In genomic region chr14:65261946-65262345, GRCh38 we compare ENCODE assay signal across 15 cellular contexts.
DNase-seq lines count a peak whose midpoint lies in the region; ATAC-seq lines count a peak whose summit lies in the region.
"Had no signal": no experiment of that assay in that cellular context is flagged by ENCODE, and none has a peak within 500 bp of the region (broad histone marks: within the 10 kb centered on the region; RNA-seq: fewer than 3 reads in every experiment).

No MANE protein-coding gene starts in this region.

- peak overlapping the region; percentile 60 for H3K27ac Mint-ChIP-seq in stimulated activated memory B cell treated with anti-CD40 and anti-IgM and Interleukin-4, amounts not matched to agents 10 μg/mL and 1 μg/mL and 100 μg/mL, for 72 hours
- no peak overlapping the region for H3K27ac Mint-ChIP-seq in CD8-positive, alpha-beta memory T cell
- no peak overlapping the region for H3K27ac Mint-ChIP-seq in activated T-helper 2 cell treated with anti-CD3 and anti-CD28 coated beads, Interferon-gamma antibody, Interleukin-2, Interleukin-4, amounts not matched to agents 10 μg/mL and 5 μg/mL and 100 μg/mL, durations not matched to agents 14 hours and 24 hours and 36 hours
- H3K27ac Mint-ChIP-seq: CD8-positive, alpha-beta T cell had no signal

- H3K27me3 Mint-ChIP-seq in stimulated activated memory B cell treated with anti-CD40 and anti-IgM and Interleukin-4, amounts not matched to agents 10 μg/mL and 1 μg/mL and 100 μg/mL, for 72 hours: no peaks in the 10 kb centered on the region
- peaks cover 0 to 2% of the 10 kb centered on the region in 2 donors for H3K27me3 Mint-ChIP-seq in CD8-positive, alpha-beta memory T cell
- peaks cover 2% of the 10 kb centered on the region for H3K27me3 Mint-ChIP-seq in activated T-helper 2 cell treated with anti-CD3 and anti-CD28 coated beads, Interferon-gamma antibody, Interleukin-2, Interleukin-4, amounts not matched to agents 10 μg/mL and 5 μg/mL and 100 μg/mL, durations not matched to agents 14 hours and 24 hours and 36 hours (ENCODE audit: low read depth)
- H3K27me3 Mint-ChIP-seq: B cell had no signal

- no peaks in the 10 kb centered on the region for H3K36me3 ChIP-seq in CD8-positive, alpha-beta memory T cell (ENCODE audit: insufficient read depth, low read length)
- H3K36me3 ChIP-seq: BLaER1 treated with 17β-estradiol and CSF1 and Interleukin-3, amounts not matched to agents 10 nM and 100 nM; HAP-1 had no signal

- no peak overlapping the region for H3K4me3 Mint-ChIP-seq in stimulated activated memory B cell treated with anti-CD40 and anti-IgM and Interleukin-4, amounts not matched to agents 10 μg/mL and 1 μg/mL and 100 μg/mL, for 72 hours
- no peak overlapping the region for H3K4me3 Mint-ChIP-seq in CD8-positive, alpha-beta memory T cell
- H3K4me3 Mint-ChIP-seq in activated T-helper 2 cell treated with anti-CD3 and anti-CD28 coated beads, Interferon-gamma antibody, Interleukin-2, Interleukin-4, amounts not matched to agents 10 μg/mL and 5 μg/mL and 100 μg/mL, durations not matched to agents 14 hours and 24 hours and 36 hours (ENCODE audit: low read depth): no peak overlapping the region
- H3K4me3 Mint-ChIP-seq: B cell; CD8-positive, alpha-beta T cell had no signal

- POLR2A ChIA-PET in CD8-positive, alpha-beta memory T cell (lab: Charles Lee): no interaction called here

- no peaks in the 10 kb centered on the region for H3K4me1 ChIP-seq in CD8-positive, alpha-beta memory T cell (ENCODE audit: insufficient read depth, low read length)
- H3K4me1 ChIP-seq: BLaER1 treated with 17β-estradiol and CSF1 and Interleukin-3, amounts not matched to agents 10 nM and 100 nM; HAP-1 had no signal

- no peak overlapping the region for H3K27ac ChIP-seq in CD8-positive, alpha-beta memory T cell (ENCODE audit: low read depth, low read length)
- H3K27ac ChIP-seq: BLaER1 treated with 17β-estradiol and CSF1 and Interleukin-3, amounts not matched to agents 10 nM and 100 nM; HL-60 had no signal

- H3K27me3 ChIP-seq in CD8-positive, alpha-beta memory T cell (ENCODE audit: insufficient read depth, low read length, poor library complexity, severe bottlenecking): no peaks in the 10 kb centered on the region
- H3K27me3 ChIP-seq: BLaER1 treated with 17β-estradiol and CSF1 and Interleukin-3, amounts not matched to agents 10 nM and 100 nM had no signal

- H3K4me3 ChIP-seq in CD8-positive, alpha-beta memory T cell (ENCODE audit: low read length): no peak overlapping the region
- H3K4me3 ChIP-seq: BLaER1 treated with 17β-estradiol and CSF1 and Interleukin-3, amounts not matched to agents 10 nM and 100 nM; GM23248; HAP-1 had no signal

- H3K9me3 ChIP-seq in CD8-positive, alpha-beta memory T cell (ENCODE audit: low read length): no peaks in the 10 kb centered on the region
- H3K9me3 ChIP-seq: HAP-1 had no signal

- peaks cover 3% of the 10 kb centered on the region for H3K9me3 Mint-ChIP-seq in stimulated activated memory B cell treated with anti-CD40 and anti-IgM and Interleukin-4, amounts not matched to agents 10 μg/mL and 1 μg/mL and 100 μg/mL, for 72 hours
- H3K9me3 Mint-ChIP-seq in CD8-positive, alpha-beta memory T cell: peaks cover 0 to 4% (median 0%) of the 10 kb centered on the region in 5 donors
- H3K9me3 Mint-ChIP-seq in activated T-helper 2 cell treated with anti-CD3 and anti-CD28 coated beads, Interferon-gamma antibody, Interleukin-2, Interleukin-4, amounts not matched to agents 10 μg/mL and 5 μg/mL and 100 μg/mL, durations not matched to agents 14 hours and 24 hours and 36 hours: peaks cover 10% of the 10 kb centered on the region

- DNase-seq in D341Med (ENCODE audit: low spot score) (peak; percentile 51), NCI-H524 (lab: John Stamatoyannopoulos, UW) (peak; percentile 85 to 91), SK-N-DZ (ENCODE audit: low spot score) (peak; percentile 82), amygdala (lab: John Stamatoyannopoulos, UW) (no peak)
- no peak for DNase-seq in CD8-positive, alpha-beta memory T cell
- DNase-seq in activated T-helper 2 cell treated with anti-CD3 and anti-CD28 coated beads, Interferon-gamma antibody, Interleukin-2, Interleukin-4, amounts not matched to agents 10 μg/mL and 5 μg/mL and 100 μg/mL, durations not matched to agents 14 hours and 24 hours and 36 hours (ENCODE audit: low spot score): no peak
- DNase-seq: 8988T; CD8-positive, alpha-beta T cell; COR-L47 had no signal

- ATAC-seq in stimulated activated memory B cell treated with anti-CD40 and anti-IgM and Interleukin-4, amounts not matched to agents 10 μg/mL and 1 μg/mL and 100 μg/mL, for 72 hours: no peak
- ATAC-seq: CD8-positive, alpha-beta T cell had no signal

- CTCF ChIA-PET in CD8-positive, alpha-beta memory T cell (lab: Charles Lee): interaction anchor here (0.6 kb wide), 1 partner anchor 825 kb away, joined by 3 read pairs; no protein-coding TSS in a partner anchor

- H3K36me3 Mint-ChIP-seq in stimulated activated memory B cell treated with anti-CD40 and anti-IgM and Interleukin-4, amounts not matched to agents 10 μg/mL and 1 μg/mL and 100 μg/mL, for 72 hours: peaks cover 7% of the 10 kb centered on the region
- peaks cover 0 to 6% (median 0%) of the 10 kb centered on the region in 3 donors for H3K36me3 Mint-ChIP-seq in CD8-positive, alpha-beta memory T cell
- peaks cover 6% of the 10 kb centered on the region for H3K36me3 Mint-ChIP-seq in activated T-helper 2 cell treated with anti-CD3 and anti-CD28 coated beads, Interferon-gamma antibody, Interleukin-2, Interleukin-4, amounts not matched to agents 10 μg/mL and 5 μg/mL and 100 μg/mL, durations not matched to agents 14 hours and 24 hours and 36 hours (ENCODE audit: low read depth)
- H3K36me3 Mint-ChIP-seq: CD8-positive, alpha-beta T cell had no signal

- intact Hi-C loops in activated T-helper 2 cell treated with anti-CD3 and anti-CD28 coated beads, Interferon-gamma antibody, Interleukin-2, Interleukin-4, amounts not matched to agents 10 μg/mL and 5 μg/mL and 100 μg/mL, durations not matched to agents 14 hours and 24 hours and 36 hours (cut with micrococcal nuclease): no loop called here

- H3K4me1 Mint-ChIP-seq in stimulated activated memory B cell treated with anti-CD40 and anti-IgM and Interleukin-4, amounts not matched to agents 10 μg/mL and 1 μg/mL and 100 μg/mL, for 72 hours: peaks cover 34% of the 10 kb centered on the region
- peaks cover 0 to 3% (median 0%) of the 10 kb centered on the region in 3 donors for H3K4me1 Mint-ChIP-seq in CD8-positive, alpha-beta memory T cell
- H3K4me1 Mint-ChIP-seq in activated T-helper 2 cell treated with anti-CD3 and anti-CD28 coated beads, Interferon-gamma antibody, Interleukin-2, Interleukin-4, amounts not matched to agents 10 μg/mL and 5 μg/mL and 100 μg/mL, durations not matched to agents 14 hours and 24 hours and 36 hours (ENCODE audit: low read depth): peaks cover 6% of the 10 kb centered on the region

Comparison
In these comparisons a context has a peak if more than half of its experiments do, and no peak if none do; other contexts are left out.
1. DNase-seq: peak in D341Med (single experiment), NCI-H524 (2 of 2) and SK-N-DZ (single experiment); none in CD8-positive, alpha-beta memory T cell (0 of 5), activated T-helper 2 cell treated with anti-CD3 and anti-CD28 coated beads, Interferon-gamma antibody, Interleukin-2, Interleukin-4, amounts not matched to agents 10 μg/mL and 5 μg/mL and 100 μg/mL, durations not matched to agents 14 hours and 24 hours and 36 hours (single experiment) and amygdala (0 of 56).